8 cellular contexts compared by ENCODE assay signal in genomic region chr20:31514154-31515071, GRCh38. TPM values are rescaled to one million over a fixed set of nuclear protein-coding genes. Genes with fewer than 3 reads are reported as not detected.
DNase-seq lines count a peak whose midpoint lies in the region; ATAC-seq, FAIRE-seq and TF ChIP-seq lines count a peak whose summit lies in the region.

Gene HM13, plus strand, starts transcription at chr20:31514442. Its CDS starts 110 bp downstream, at chr20:31514552.

- H3K36me3 ChIP-seq in pancreas = no peaks in the 10 kb centered on the region
- no peaks in the 10 kb centered on the region for H3K36me3 ChIP-seq in tibial artery

- intact Hi-C loops in Right ventricle myocardium inferior (cut with DNase I) (no loop called here), pancreas (cut with DNase I) (no loop called here), tibial artery (cut with DNase I; ENCODE audit: low total_unique reads) (no loop called here)

- H3K36me3 Mint-ChIP-seq in HFFc6 (ENCODE audit: low read depth) = peaks cover 3% of the 10 kb centered on the region
- peaks cover 5% of the 10 kb centered on the region for H3K36me3 Mint-ChIP-seq in activated naive CD8-positive, alpha-beta T cell treated with anti-CD3 and anti-CD28 coated beads for 36 hours

- H3K27me3 Mint-ChIP-seq in HFFc6 (ENCODE audit: insufficient read depth) = peaks cover under 1% of the 10 kb centered on the region
- no peaks in the 10 kb centered on the region for H3K27me3 Mint-ChIP-seq in activated naive CD8-positive, alpha-beta T cell treated with anti-CD3 and anti-CD28 coated beads for 36 hours

- H3K27me3 ChIP-seq in pancreas (no peaks in the 10 kb centered on the region), tibial artery (no peaks in the 10 kb centered on the region)

- peak; percentile 95 for TF ChIP-seq POLR2A in NB4 (IDR thresholded peaks at IDR 0.05; ENCODE audit: extremely low read depth, insufficient read length)

- H3K27ac Mint-ChIP-seq in HFFc6 = peak within 1 kb of the TSS; percentile 81
- peak within 1 kb of the TSS; percentile 7 for H3K27ac Mint-ChIP-seq in activated naive CD8-positive, alpha-beta T cell treated with anti-CD3 and anti-CD28 coated beads for 36 hours

- ATAC-seq in Right ventricle myocardium inferior = peak; percentile 97
- peak; percentile 92 to 96 (median 94) for ATAC-seq in pancreas

- FAIRE-seq in pancreas (lab: Jason Lieb, UNC) = no peak

- no peaks in the 10 kb centered on the region for H3K9me3 Mint-ChIP-seq in HFFc6
- no peaks in the 10 kb centered on the region for H3K9me3 Mint-ChIP-seq in activated naive CD8-positive, alpha-beta T cell treated with anti-CD3 and anti-CD28 coated beads for 36 hours

- H3K4me3 ChIP-seq in NB4 (ENCODE audit: low read depth, low read length) (peak within 1 kb of the TSS; percentile 96), pancreas (peak within 1 kb of the TSS; percentile 91 to 99 (median 96)), tibial artery (peak within 1 kb of the TSS; percentile 73 to 90)

- no peaks in the 10 kb centered on the region for H3K9me3 ChIP-seq in pancreas
- H3K9me3 ChIP-seq in tibial artery = no peaks in the 10 kb centered on the region

- no peak within 1 kb of the TSS; the same call in 1 of the 2 replicates for H3K4me3 Mint-ChIP-seq in HFFc6
- H3K4me3 Mint-ChIP-seq in activated naive CD8-positive, alpha-beta T cell treated with anti-CD3 and anti-CD28 coated beads for 36 hours = peak within 1 kb of the TSS; percentile 59

- H3K27ac ChIP-seq in pancreas (peak within 1 kb of the TSS; percentile 81 to 92 (median 86)), tibial artery (peak within 1 kb of the TSS; percentile 72 to 75)

- peak; percentile 97 for TF ChIP-seq CTCF in GM10266 (IDR thresholded peaks at IDR 0.05; ENCODE audit: control insufficient read depth, insufficient read depth, low read depth, missing control alignments)
- peak; percentile 99 for TF ChIP-seq CTCF in HFFc6 (IDR thresholded peaks at IDR 0.05)
- peak; percentile 78 for TF ChIP-seq CTCF in NB4 (IDR thresholded peaks at IDR 0.05; ENCODE audit: low read depth, low read length)
- peak; percentile 90 to 98 (median 96) for TF ChIP-seq CTCF in pancreas (IDR thresholded peaks at IDR 0.05)
- peak; percentile 97 to 98 for TF ChIP-seq CTCF in tibial artery (IDR thresholded peaks at IDR 0.05)

- DNase-seq in GM10266 (ENCODE audit: extremely low spot score) (peak; percentile 93), HFFc6 (peak; percentile 87), NB4 (ENCODE audit: low read depth) (peak; percentile 96), SKM-1 treated with dmso at 0.1 percent for 144 hours (lab: John Stamatoyannopoulos, UW; ENCODE audit: unreplicated experiment) (peak; percentile 91), Right ventricle myocardium inferior (ENCODE audit: missing footprints) (peak; percentile 97), pancreas (peak; percentile 90 to 97 (median 93)), tibial artery (peak; percentile 87 to 96)
- peak; percentile 86 for DNase-seq in activated naive CD8-positive, alpha-beta T cell treated with anti-CD3 and anti-CD28 coated beads for 36 hours

- peaks cover 12 to 32% (median 17%) of the 10 kb centered on the region in 3 donors for H3K4me1 ChIP-seq in pancreas
- peaks cover 0 to 49% (median 34%) of the 10 kb centered on the region in 4 donors for H3K4me1 ChIP-seq in tibial artery

- WGBS in pancreas, 2 donors = 0% methylated on average over 83 to 86 of the region's 86 CpGs

- peaks cover 7% of the 10 kb centered on the region for H3K4me1 Mint-ChIP-seq in HFFc6 (ENCODE audit: low read depth)
- H3K4me1 Mint-ChIP-seq in activated naive CD8-positive, alpha-beta T cell treated with anti-CD3 and anti-CD28 coated beads for 36 hours = peaks cover 9% of the 10 kb centered on the region

RNA-seq across cellular contexts. Expression of gene HM13, which starts in this region (rescaled TPM):
- 100 to 1,000 TPM; 265 to 332 (median 284) TPM for total RNA-seq in HFFc6 (2021; fragmentation: NEBNext Ultra II Directional; extraction: Animal tissue kit (Norgen Biotek cat#: 25700))
- total RNA-seq in activated naive CD8-positive, alpha-beta T cell treated with anti-CD3 and anti-CD28 coated beads for 36 hours = 100 to 1,000 TPM; 137 to 142 TPM
- total RNA-seq in Right ventricle myocardium inferior (46.7 TPM), pancreas (100 to 1,000 TPM; 139 to 237 (median 184) TPM)
- polyA plus RNA-seq in pancreas = 100 to 1,000 TPM; 178 to 286 TPM

Comparison
In these comparisons a context has a peak if more than half of its experiments do, and no peak if none do; other contexts are left out.
1. Peak in every context shown above with its lines: DNase-seq, ATAC-seq, H3K4me3 ChIP-seq and H3K27ac ChIP-seq.